33 cellular contexts compared by ENCODE assay signal in the genomic region with DNA sequence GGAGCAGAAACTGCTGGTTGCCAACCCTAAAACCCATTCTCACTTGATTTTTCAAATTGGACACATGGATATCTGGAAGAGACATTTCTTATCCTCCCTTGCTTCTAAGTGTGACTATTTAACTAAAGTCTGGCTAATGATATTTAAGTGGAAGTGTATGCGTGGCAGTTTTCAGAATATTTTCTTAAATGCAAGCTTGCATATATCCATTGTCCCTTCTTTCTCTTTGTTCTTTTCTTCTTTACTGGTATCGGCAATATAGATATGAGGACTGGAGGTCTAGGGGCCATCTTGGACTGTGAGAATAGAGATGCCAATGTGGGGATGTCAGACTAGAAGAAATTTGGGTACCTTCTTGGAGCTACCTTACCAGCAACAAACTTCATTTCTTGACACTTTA.
"Had no signal": no experiment of that assay in that cellular context is flagged by ENCODE, and none has a peak within 500 bp of the region (broad histone marks: within the 10 kb centered on the region; RNA-seq: fewer than 3 reads in every experiment).

No MANE protein-coding gene starts in this region.

- H3K9me3 ChIP-seq: adrenal gland, ascending aorta, body of pancreas had no signal

- H3K27me3 ChIP-seq: adrenal gland, ascending aorta, body of pancreas, brain microvascular endothelial cell, breast epithelium, cardiac muscle cell had no signal

- ATAC-seq: activated naive CD4-positive, alpha-beta T cell treated with anti-CD3 and anti-CD28 coated beads, Interleukin-2, amount 50 U/mL, for 72 hours; activated naive CD8-positive, alpha-beta T cell treated with anti-CD3 and anti-CD28 coated beads, Interleukin-2, amount 50 U/mL, for 24 hours; activated T-cell treated with anti-CD3 and anti-CD28 coated beads, Interleukin-2, amount 50 U/mL, for 4 hours; activated T-cell treated with anti-CD3 and anti-CD28 coated beads, Interleukin-2, amount 50 U/mL, for 72 hours; activated T-helper 17 cell treated with anti-CD3 and anti-CD28 coated beads, Interleukin-2, amount 50 U/mL, for 72 hours had no signal

- H3K4me3 ChIP-seq: adrenal gland, ascending aorta, body of pancreas, breast epithelium, cardiac muscle cell had no signal

- H3K27ac ChIP-seq: adrenal gland, ascending aorta, body of pancreas, brain microvascular endothelial cell, breast epithelium, cardiac muscle cell had no signal

- DNase-seq: activated effector memory CD4-positive, alpha-beta T cell treated with anti-CD3 and anti-CD28 coated beads, Interleukin-2, amount 50 U/mL, for 16 hours; activated effector memory CD4-positive, alpha-beta T cell treated with Interleukin-2 at 50 U/mL for 16 hours; activated gamma-delta T cell; activated gamma-delta T cell treated with Interleukin-2 at 50 U/mL for 16 hours; activated naive CD4-positive, alpha-beta T cell; activated naive CD4-positive, alpha-beta T cell treated with anti-CD3 and anti-CD28 coated beads for 36 hours; activated naive CD4-positive, alpha-beta T cell treated with anti-CD3 and anti-CD28 coated beads, Interleukin-2, amount 10 ng/mL, durations not matched to agents 7 days and 5 days; activated naive CD4-positive, alpha-beta T cell treated with anti-CD3 and anti-CD28 coated beads, Interleukin-2, amount 50 U/mL, for 16 hours; activated naive CD4-positive, alpha-beta T cell treated with Interleukin-2 at 50 U/mL for 16 hours; activated naive CD8-positive, alpha-beta T cell treated with anti-CD3 and anti-CD28 coated beads for 36 hours; activated naive CD8-positive, alpha-beta T cell treated with anti-CD3 and anti-CD28 coated beads, Interleukin-2, amount 10 ng/mL, durations not matched to agents 7 days and 5 days; activated naive CD8-positive, alpha-beta T cell treated with anti-CD3 and anti-CD28 coated beads, Interleukin-2, amount 50 U/mL, for 24 hours; activated T-cell treated with anti-CD3 and anti-CD28 coated beads, Interleukin-2, amount 50 U/mL, for 24 hours; activated T-cell treated with anti-CD3 and anti-CD28 coated beads, Interleukin-2, amount 50 U/mL, for 4 hours; activated T-cell treated with anti-CD3 and anti-CD28 coated beads, Interleukin-2, amount 50 U/mL, for 48 hours; activated T-cell treated with anti-CD3 and anti-CD28 coated beads, Interleukin-2, amount 50 U/mL, for 72 hours; adrenal gland; amniotic stem cell; amygdala; anterior cingulate cortex; aorta; body of pancreas; brain microvascular endothelial cell; caudate nucleus; central memory CD4-positive, alpha-beta T cell; cerebellar nuclear complex had no signal

- FAIRE-seq: astrocyte, bronchial epithelial cell had no signal

- H3K4me1 ChIP-seq: adrenal gland, ascending aorta, breast epithelium had no signal

- H3K36me3 ChIP-seq: adrenal gland, ascending aorta, brain microvascular endothelial cell, breast epithelium, cardiac muscle cell had no signal
